Comparison of ENCODE assay signal across 20 cellular contexts in genomic region chr5:55592388-55593114, GRCh38. TPM values are rescaled to one million over a fixed set of nuclear protein-coding genes. Genes with fewer than 3 reads are reported as not detected.
DNase-seq lines count a peak whose midpoint lies in the region; ATAC-seq and TF ChIP-seq lines count a peak whose summit lies in the region.
"Had no signal": no experiment of that assay in that cellular context is flagged by ENCODE, and none has a peak within 500 bp of the region (broad histone marks: within the 10 kb centered on the region; RNA-seq: fewer than 3 reads in every experiment).

No MANE protein-coding gene starts in this region.

- CTCF ChIA-PET in activated CD8-positive, alpha-beta memory T cell treated with anti-CD3 and anti-CD28 coated beads, Interleukin-2, amount 10 ng/mL, durations not matched to agents 7 days and 5 days (lab: Charles Lee) = no interaction called here

- peaks cover 29% of the 10 kb centered on the region for H3K4me1 Mint-ChIP-seq in activated naive CD8-positive, alpha-beta T cell treated with anti-CD3 and anti-CD28 coated beads, Interleukin-2, amount 10 ng/mL, durations not matched to agents 7 days and 5 days
- peaks cover 29% of the 10 kb centered on the region for H3K4me1 Mint-ChIP-seq in activated naive CD8-positive, alpha-beta T cell treated with anti-CD3 and anti-CD28 coated beads for 36 hours
- peaks cover 18% of the 10 kb centered on the region for H3K4me1 Mint-ChIP-seq in activated CD8-positive, alpha-beta memory T cell treated with anti-CD3 and anti-CD28 coated beads, Interleukin-2, amount 10 ng/mL, durations not matched to agents 7 days and 5 days
- H3K4me1 Mint-ChIP-seq: naive B cell had no signal

- no peaks in the 10 kb centered on the region for H4K20me1 ChIP-seq in osteoblast (ENCODE audit: insufficient read depth, low read length)

- H3K9me3 ChIP-seq in breast epithelium (no peaks in the 10 kb centered on the region), osteoblast (ENCODE audit: low read depth, low read length) (no peaks in the 10 kb centered on the region)
- H3K9me3 ChIP-seq: esophagus squamous epithelium had no signal

- H3K4me3 Mint-ChIP-seq in activated naive CD8-positive, alpha-beta T cell treated with anti-CD3 and anti-CD28 coated beads, Interleukin-2, amount 10 ng/mL, durations not matched to agents 7 days and 5 days = no peak overlapping the region
- no peak overlapping the region for H3K4me3 Mint-ChIP-seq in activated naive CD8-positive, alpha-beta T cell treated with anti-CD3 and anti-CD28 coated beads for 36 hours
- H3K4me3 Mint-ChIP-seq in activated CD8-positive, alpha-beta memory T cell treated with anti-CD3 and anti-CD28 coated beads, Interleukin-2, amount 10 ng/mL, durations not matched to agents 7 days and 5 days = no peak overlapping the region
- H3K4me3 Mint-ChIP-seq: activated naive CD4-positive, alpha-beta T cell treated with anti-CD3 and anti-CD28 coated beads, Interleukin-2, amount 10 ng/mL, durations not matched to agents 7 days and 5 days; naive B cell; type B pancreatic cell had no signal

- no peaks in the 10 kb centered on the region for H3K36me3 ChIP-seq in breast epithelium
- no peaks in the 10 kb centered on the region for H3K36me3 ChIP-seq in osteoblast (ENCODE audit: insufficient read depth, low read length)
- H3K36me3 ChIP-seq: esophagus squamous epithelium had no signal

- no peak for DNase-seq in activated naive CD8-positive, alpha-beta T cell treated with anti-CD3 and anti-CD28 coated beads, Interleukin-2, amount 10 ng/mL, durations not matched to agents 7 days and 5 days
- no peak for DNase-seq in activated naive CD8-positive, alpha-beta T cell treated with anti-CD3 and anti-CD28 coated beads for 36 hours
- DNase-seq in HL-60 (ENCODE audit: low read depth in 1 of 2, low spot score in 1 of 2) (no peak), breast epithelium (ENCODE audit: low spot score in 2 of 2) (no peak), osteoblast (ENCODE audit: insufficient read length, low spot score, missing footprints) (no peak), NCI-H146 treated with DMSO at 0.1 percent for 48 hours (lab: John Stamatoyannopoulos, UW; ENCODE audit: unreplicated experiment) (no peak)
- DNase-seq in effector CD4-positive, alpha-beta T cell = no peak
- no peak for DNase-seq in activated CD8-positive, alpha-beta memory T cell treated with anti-CD3 and anti-CD28 coated beads, Interleukin-2, amount 10 ng/mL, durations not matched to agents 7 days and 5 days
- DNase-seq: ACHN; activated CD4-positive, alpha-beta T cell treated with anti-CD3 and anti-CD28 coated beads for 4 hours; activated naive CD4-positive, alpha-beta T cell treated with anti-CD3 and anti-CD28 coated beads, Interleukin-2, amount 10 ng/mL, durations not matched to agents 7 days and 5 days; caudate nucleus; esophagus squamous epithelium; foreskin melanocyte; left colon; naive B cell; NCI-H1092 treated with DMSO at 0.1 percent for 48 hours; NCI-H2227 treated with DMSO at 0.1 percent for 48 hours; stimulated activated CD4-positive, alpha-beta T cell treated with anti-CD3 and anti-CD28 coated beads, Interleukin-2, amount 100 ng/mL, for 24 hours had no signal

- H3K27me3 ChIP-seq in HL-60 (ENCODE audit: insufficient read depth, poor library complexity, severe bottlenecking) (no peaks in the 10 kb centered on the region), breast epithelium (no peaks in the 10 kb centered on the region), osteoblast (ENCODE audit: insufficient read depth, low read length) (no peaks in the 10 kb centered on the region)
- H3K27me3 ChIP-seq: esophagus squamous epithelium had no signal

- no peak for TF ChIP-seq POLR2A in breast epithelium (IDR thresholded peaks at IDR 0.05)

- H2AFZ ChIP-seq in osteoblast (ENCODE audit: low read length) = peak overlapping the region; percentile 38

- no peaks in the 10 kb centered on the region for H3K27me3 Mint-ChIP-seq in activated naive CD8-positive, alpha-beta T cell treated with anti-CD3 and anti-CD28 coated beads, Interleukin-2, amount 10 ng/mL, durations not matched to agents 7 days and 5 days
- H3K27me3 Mint-ChIP-seq in activated naive CD8-positive, alpha-beta T cell treated with anti-CD3 and anti-CD28 coated beads for 36 hours = no peaks in the 10 kb centered on the region
- H3K27me3 Mint-ChIP-seq in activated CD8-positive, alpha-beta memory T cell treated with anti-CD3 and anti-CD28 coated beads, Interleukin-2, amount 10 ng/mL, durations not matched to agents 7 days and 5 days = peaks cover 10% of the 10 kb centered on the region
- H3K27me3 Mint-ChIP-seq: type B pancreatic cell had no signal

- POLR2A ChIA-PET in activated naive CD8-positive, alpha-beta T cell treated with anti-CD3 and anti-CD28 coated beads, Interleukin-2, amount 10 ng/mL, durations not matched to agents 7 days and 5 days (lab: Charles Lee) = no interaction called here

- H3K36me3 Mint-ChIP-seq in activated naive CD8-positive, alpha-beta T cell treated with anti-CD3 and anti-CD28 coated beads, Interleukin-2, amount 10 ng/mL, durations not matched to agents 7 days and 5 days = peaks cover 14% of the 10 kb centered on the region
- H3K36me3 Mint-ChIP-seq in activated naive CD8-positive, alpha-beta T cell treated with anti-CD3 and anti-CD28 coated beads for 36 hours = peaks cover 8% of the 10 kb centered on the region
- peaks cover 1% of the 10 kb centered on the region for H3K36me3 Mint-ChIP-seq in activated CD8-positive, alpha-beta memory T cell treated with anti-CD3 and anti-CD28 coated beads, Interleukin-2, amount 10 ng/mL, durations not matched to agents 7 days and 5 days
- H3K36me3 Mint-ChIP-seq: naive B cell, type B pancreatic cell had no signal

- no peaks in the 10 kb centered on the region for H3K4me1 ChIP-seq in breast epithelium
- peaks cover 9% of the 10 kb centered on the region for H3K4me1 ChIP-seq in osteoblast (ENCODE audit: insufficient read depth, low read length)

- H3K4me3 ChIP-seq in HL-60 (replicated peaks; ENCODE audit: insufficient read depth, low read length) (no peak overlapping the region), breast epithelium (no peak overlapping the region), osteoblast (ENCODE audit: insufficient read depth, low read length) (no peak overlapping the region)
- H3K4me3 ChIP-seq: esophagus squamous epithelium had no signal

- peak overlapping the region; percentile 75 for H3K27ac Mint-ChIP-seq in activated naive CD8-positive, alpha-beta T cell treated with anti-CD3 and anti-CD28 coated beads, Interleukin-2, amount 10 ng/mL, durations not matched to agents 7 days and 5 days
- no peak overlapping the region for H3K27ac Mint-ChIP-seq in activated naive CD8-positive, alpha-beta T cell treated with anti-CD3 and anti-CD28 coated beads for 36 hours
- no peak overlapping the region for H3K27ac Mint-ChIP-seq in activated CD8-positive, alpha-beta memory T cell treated with anti-CD3 and anti-CD28 coated beads, Interleukin-2, amount 10 ng/mL, durations not matched to agents 7 days and 5 days
- H3K27ac Mint-ChIP-seq: naive B cell, type B pancreatic cell had no signal

- H3K9me3 Mint-ChIP-seq in activated naive CD8-positive, alpha-beta T cell treated with anti-CD3 and anti-CD28 coated beads, Interleukin-2, amount 10 ng/mL, durations not matched to agents 7 days and 5 days = peaks cover 2% of the 10 kb centered on the region
- peaks cover 3% of the 10 kb centered on the region for H3K9me3 Mint-ChIP-seq in activated naive CD8-positive, alpha-beta T cell treated with anti-CD3 and anti-CD28 coated beads for 36 hours
- H3K9me3 Mint-ChIP-seq in activated CD8-positive, alpha-beta memory T cell treated with anti-CD3 and anti-CD28 coated beads, Interleukin-2, amount 10 ng/mL, durations not matched to agents 7 days and 5 days (ENCODE audit: low read depth) = no peaks in the 10 kb centered on the region
- H3K9me3 Mint-ChIP-seq: type B pancreatic cell had no signal

- H3K79me2 ChIP-seq in osteoblast (ENCODE audit: insufficient read depth, low read length) = no peaks in the 10 kb centered on the region

- TF ChIP-seq CTCF in HL-60 (IDR thresholded peaks at IDR 0.05; ENCODE audit: insufficient read depth, low read length) = no peak
- no peak for TF ChIP-seq CTCF in breast epithelium (IDR thresholded peaks at IDR 0.05)
- TF ChIP-seq CTCF in osteoblast (IDR thresholded peaks at IDR 0.05; ENCODE audit: extremely low read depth, low read depth, low read length) = no peak

- intact Hi-C loops in breast epithelium (cut with DNase I; ENCODE audit: low total_unique reads) = loop anchor here (10.0 kb wide), 1 partner anchor 58 kb away; the partner anchor contains the start of gene PLPP1

- H3K27ac ChIP-seq in HL-60 (replicated peaks) = peak overlapping the region; percentile 64
- peak overlapping the region; percentile 25 to 70 for H3K27ac ChIP-seq in breast epithelium
- H3K27ac ChIP-seq in osteoblast (ENCODE audit: low read depth, low read length) = no peak overlapping the region

- H3K4me2 ChIP-seq in osteoblast (ENCODE audit: insufficient read depth, low read length) = no peak overlapping the region

- ATAC-seq in activated naive CD8-positive, alpha-beta T cell treated with anti-CD3 and anti-CD28 coated beads, Interleukin-2, amount 10 ng/mL, durations not matched to agents 7 days and 5 days (ENCODE audit: low read depth) = no peak
- no peak for ATAC-seq in activated CD8-positive, alpha-beta memory T cell treated with anti-CD3 and anti-CD28 coated beads, Interleukin-2, amount 10 ng/mL, durations not matched to agents 7 days and 5 days
- ATAC-seq: left colon had no signal

RNA-seq across cellular contexts. Expression of gene PLPP1, which starts 57.8 kb away (rescaled TPM):
- 10 to 100 TPM; 25.9 to 27.8 TPM for total RNA-seq in activated naive CD8-positive, alpha-beta T cell treated with anti-CD3 and anti-CD28 coated beads, Interleukin-2, amount 10 ng/mL, durations not matched to agents 7 days and 5 days
- total RNA-seq in activated naive CD8-positive, alpha-beta T cell treated with anti-CD3 and anti-CD28 coated beads for 36 hours = 10 to 100 TPM; 21.3 to 23.1 TPM
- total RNA-seq in breast epithelium (100 to 1,000 TPM; 177 to 339 (median 237) TPM), osteoblast (53.0 and 69.8 TPM in 2 replicates)
- total RNA-seq in activated CD8-positive, alpha-beta memory T cell treated with anti-CD3 and anti-CD28 coated beads, Interleukin-2, amount 10 ng/mL, durations not matched to agents 7 days and 5 days = 10 to 100 TPM in 1 of 2 experiments, 1 to 10 TPM in 1; 7.1 to 31.2 TPM
